ENCODE assay signal across 1 cellular context in the genomic region with DNA sequence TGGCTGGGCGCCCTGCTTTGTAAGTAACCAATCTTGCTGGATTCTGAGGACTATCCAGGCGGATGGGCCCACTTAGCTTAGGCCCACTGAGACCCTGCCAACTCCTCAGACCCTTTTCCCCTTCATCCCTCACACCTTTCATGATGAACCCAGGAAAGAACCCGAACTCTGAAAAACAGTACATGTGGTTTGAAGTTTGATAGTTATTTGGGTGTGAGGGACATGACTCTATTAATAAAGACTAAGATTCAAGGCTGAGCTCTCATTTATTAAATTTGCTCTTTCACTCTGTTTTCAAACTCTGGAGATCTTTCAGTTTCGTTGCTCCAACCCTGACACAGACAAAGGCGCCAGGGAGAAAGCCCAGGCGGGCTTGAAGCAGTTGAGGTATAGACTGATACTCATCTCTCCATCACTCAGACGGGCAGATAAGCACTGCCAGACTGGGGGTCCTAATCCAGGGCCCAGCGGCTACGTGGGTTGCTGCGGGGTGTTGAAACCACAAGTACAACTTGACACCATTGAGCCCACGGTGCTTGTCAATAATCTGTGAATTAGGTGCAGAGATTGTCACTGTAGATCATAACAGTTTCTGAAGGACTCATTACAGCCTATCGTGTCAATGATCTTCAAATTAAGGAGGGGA.
TF ChIP-seq lines count a peak whose summit lies in the region.

No MANE protein-coding gene starts in this region.

TF ChIP-seq in GM23338, 12 proteins besides CTCF, POLR2A, EP300 and RAD21 (continued from another document):
- TF ChIP-seq, protein P1, sequence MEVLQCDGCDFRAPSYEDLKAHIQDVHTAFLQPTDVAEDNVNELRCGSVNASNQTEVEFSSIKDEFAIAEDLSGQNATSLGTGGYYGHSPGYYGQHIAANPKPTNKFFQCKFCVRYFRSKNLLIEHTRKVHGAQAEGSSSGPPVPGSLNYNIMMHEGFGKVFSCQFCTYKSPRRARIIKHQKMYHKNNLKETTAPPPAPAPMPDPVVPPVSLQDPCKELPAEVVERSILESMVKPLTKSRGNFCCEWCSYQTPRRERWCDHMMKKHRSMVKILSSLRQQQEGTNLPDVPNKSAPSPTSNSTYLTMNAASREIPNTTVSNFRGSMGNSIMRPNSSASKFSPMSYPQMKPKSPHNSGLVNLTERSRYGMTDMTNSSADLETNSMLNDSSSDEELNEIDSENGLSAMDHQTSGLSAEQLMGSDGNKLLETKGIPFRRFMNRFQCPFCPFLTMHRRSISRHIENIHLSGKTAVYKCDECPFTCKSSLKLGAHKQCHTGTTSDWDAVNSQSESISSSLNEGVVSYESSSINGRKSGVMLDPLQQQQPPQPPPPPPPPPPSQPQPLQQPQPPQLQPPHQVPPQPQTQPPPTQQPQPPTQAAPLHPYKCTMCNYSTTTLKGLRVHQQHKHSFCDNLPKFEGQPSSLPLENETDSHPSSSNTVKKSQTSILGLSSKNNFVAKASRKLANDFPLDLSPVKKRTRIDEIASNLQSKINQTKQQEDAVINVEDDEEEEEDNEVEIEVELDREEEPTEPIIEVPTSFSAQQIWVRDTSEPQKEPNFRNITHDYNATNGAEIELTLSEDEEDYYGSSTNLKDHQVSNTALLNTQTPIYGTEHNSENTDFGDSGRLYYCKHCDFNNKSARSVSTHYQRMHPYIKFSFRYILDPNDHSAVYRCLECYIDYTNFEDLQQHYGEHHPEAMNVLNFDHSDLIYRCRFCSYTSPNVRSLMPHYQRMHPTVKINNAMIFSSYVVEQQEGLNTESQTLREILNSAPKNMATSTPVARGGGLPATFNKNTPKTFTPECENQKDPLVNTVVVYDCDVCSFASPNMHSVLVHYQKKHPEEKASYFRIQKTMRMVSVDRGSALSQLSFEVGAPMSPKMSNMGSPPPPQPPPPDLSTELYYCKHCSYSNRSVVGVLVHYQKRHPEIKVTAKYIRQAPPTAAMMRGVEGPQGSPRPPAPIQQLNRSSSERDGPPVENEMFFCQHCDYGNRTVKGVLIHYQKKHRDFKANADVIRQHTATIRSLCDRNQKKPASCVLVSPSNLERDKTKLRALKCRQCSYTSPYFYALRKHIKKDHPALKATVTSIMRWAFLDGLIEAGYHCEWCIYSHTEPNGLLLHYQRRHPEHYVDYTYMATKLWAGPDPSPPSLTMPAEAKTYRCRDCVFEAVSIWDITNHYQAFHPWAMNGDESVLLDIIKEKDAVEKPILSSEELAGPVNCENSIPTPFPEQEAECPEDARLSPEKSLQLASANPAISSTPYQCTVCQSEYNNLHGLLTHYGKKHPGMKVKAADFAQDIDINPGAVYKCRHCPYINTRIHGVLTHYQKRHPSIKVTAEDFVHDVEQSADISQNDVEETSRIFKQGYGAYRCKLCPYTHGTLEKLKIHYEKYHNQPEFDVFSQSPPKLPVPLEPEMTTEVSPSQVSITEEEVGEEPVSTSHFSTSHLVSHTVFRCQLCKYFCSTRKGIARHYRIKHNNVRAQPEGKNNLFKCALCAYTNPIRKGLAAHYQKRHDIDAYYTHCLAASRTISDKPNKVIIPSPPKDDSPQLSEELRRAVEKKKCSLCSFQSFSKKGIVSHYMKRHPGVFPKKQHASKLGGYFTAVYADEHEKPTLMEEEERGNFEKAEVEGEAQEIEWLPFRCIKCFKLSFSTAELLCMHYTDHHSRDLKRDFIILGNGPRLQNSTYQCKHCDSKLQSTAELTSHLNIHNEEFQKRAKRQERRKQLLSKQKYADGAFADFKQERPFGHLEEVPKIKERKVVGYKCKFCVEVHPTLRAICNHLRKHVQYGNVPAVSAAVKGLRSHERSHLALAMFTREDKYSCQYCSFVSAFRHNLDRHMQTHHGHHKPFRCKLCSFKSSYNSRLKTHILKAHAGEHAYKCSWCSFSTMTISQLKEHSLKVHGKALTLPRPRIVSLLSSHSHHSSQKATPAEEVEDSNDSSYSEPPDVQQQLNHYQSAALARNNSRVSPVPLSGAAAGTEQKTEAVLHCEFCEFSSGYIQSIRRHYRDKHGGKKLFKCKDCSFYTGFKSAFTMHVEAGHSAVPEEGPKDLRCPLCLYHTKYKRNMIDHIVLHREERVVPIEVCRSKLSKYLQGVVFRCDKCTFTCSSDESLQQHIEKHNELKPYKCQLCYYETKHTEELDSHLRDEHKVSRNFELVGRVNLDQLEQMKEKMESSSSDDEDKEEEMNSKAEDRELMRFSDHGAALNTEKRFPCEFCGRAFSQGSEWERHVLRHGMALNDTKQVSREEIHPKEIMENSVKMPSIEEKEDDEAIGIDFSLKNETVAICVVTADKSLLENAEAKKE (CRISPR knock-in tag; IDR thresholded peaks at IDR 0.05): no peak
- TF ChIP-seq CREB1 (CRISPR knock-in tag; IDR thresholded peaks at IDR 0.05; ENCODE audit: low read depth) (no peak), EZH2phosphoT487 (IDR thresholded peaks at IDR 0.05; ENCODE audit: unreplicated experiment) (no peak), NANOG (IDR thresholded peaks at IDR 0.05; ENCODE audit: borderline replicate concordance) (no peak), EZH2 (IDR thresholded peaks at IDR 0.05; ENCODE audit: low read depth, unreplicated experiment) (no peak), ZNF331 (CRISPR knock-in tag; IDR thresholded peaks at IDR 0.05; ENCODE audit: low read depth) (no peak), JUNB (IDR thresholded peaks at IDR 0.05; ENCODE audit: unreplicated experiment) (no peak)
